Comparison of ENCODE assay signal across 13 cellular contexts in genomic region chr1:26374361-26374760, GRCh38. TPM values are rescaled to one million over a fixed set of nuclear protein-coding genes. Genes with fewer than 3 reads are reported as not detected.
DNase-seq lines count a peak whose midpoint lies in the region; ATAC-seq, FAIRE-seq and TF ChIP-seq lines count a peak whose summit lies in the region.
"Not testable (repeated sequence)": the region's sequence is repeated elsewhere in the genome, so short reads cannot be mapped to it uniquely, and the experiment has no call there.
"Had no signal": no experiment of that assay in that cellular context is flagged by ENCODE, and none has a peak within 500 bp of the region (broad histone marks: within the 10 kb centered on the region; RNA-seq: fewer than 3 reads in every experiment).

No MANE protein-coding gene starts in this region.

- not testable (repeated sequence) for H3K27ac ChIP-seq in keratinocyte (ENCODE audit: control insufficient read depth, insufficient read depth, low read length)

- peak; percentile 69 for FAIRE-seq in GM12892 (lab: Jason Lieb, UNC)
- FAIRE-seq in keratinocyte (lab: Jason Lieb, UNC): peak; percentile 72

- not testable (repeated sequence) for H3K27me3 Mint-ChIP-seq in T-helper 17 cell; activated T-cell treated with anti-CD3 and anti-CD28 coated beads, Interleukin-2, amount 50 U/mL, for 4 hours (ENCODE audit: low read depth); activated naive CD8-positive, alpha-beta T cell treated with anti-CD3 and anti-CD28 coated beads, Interleukin-2, amount 50 U/mL, for 24 hours; stimulated activated memory B cell treated with anti-CD40 and anti-IgM and Interleukin-4, amounts not matched to agents 10 μg/mL and 1 μg/mL and 100 μg/mL, for 72 hours

- TF ChIP-seq POLR2A in GM12892 (IDR thresholded peaks at IDR 0.05; ENCODE audit: low read depth, low read length): not testable (repeated sequence)

- H3K36me3 Mint-ChIP-seq in T-helper 17 cell (ENCODE audit: low read depth); activated T-cell treated with anti-CD3 and anti-CD28 coated beads, Interleukin-2, amount 50 U/mL, for 4 hours (ENCODE audit: insufficient read depth); activated naive CD8-positive, alpha-beta T cell treated with anti-CD3 and anti-CD28 coated beads, Interleukin-2, amount 50 U/mL, for 24 hours (ENCODE audit: low read depth); stimulated activated memory B cell treated with anti-CD40 and anti-IgM and Interleukin-4, amounts not matched to agents 10 μg/mL and 1 μg/mL and 100 μg/mL, for 72 hours: not testable (repeated sequence)

- peaks cover 30% of the 10 kb centered on the region for H3K4me1 ChIP-seq in keratinocyte (ENCODE audit: control insufficient read depth, extremely low read depth, insufficient read depth, low read length)

- H4K20me1 ChIP-seq in keratinocyte (ENCODE audit: control insufficient read depth, extremely low read depth, insufficient read depth, low read length): not testable (repeated sequence)

- dilution Hi-C loops in keratinocyte (cut with MboI; ENCODE audit: extremely low pct_ligation_motif_present, low sequenced_read_pairs): not testable (repeated sequence)

- not testable (repeated sequence) for H3K4me3 ChIP-seq in keratinocyte (ENCODE audit: control insufficient read depth in 2 of 3, extremely low read depth in 1 of 3, insufficient read depth in 2 of 3, low read depth in 1 of 3, low read length in 3 of 3)

- peaks cover 82% of the 10 kb centered on the region for H3K4me1 Mint-ChIP-seq in T-helper 17 cell
- H3K4me1 Mint-ChIP-seq in activated T-cell treated with anti-CD3 and anti-CD28 coated beads, Interleukin-2, amount 50 U/mL, for 4 hours (ENCODE audit: low read depth): peaks cover 96% of the 10 kb centered on the region
- H3K4me1 Mint-ChIP-seq in activated naive CD8-positive, alpha-beta T cell treated with anti-CD3 and anti-CD28 coated beads, Interleukin-2, amount 50 U/mL, for 24 hours: peaks cover 96% of the 10 kb centered on the region
- peaks cover 45% of the 10 kb centered on the region for H3K4me1 Mint-ChIP-seq in stimulated activated memory B cell treated with anti-CD40 and anti-IgM and Interleukin-4, amounts not matched to agents 10 μg/mL and 1 μg/mL and 100 μg/mL, for 72 hours

- H2AFZ ChIP-seq in keratinocyte (ENCODE audit: control insufficient read depth, low read length): not testable (repeated sequence)

- not testable (repeated sequence) for TF ChIP-seq CTCF in keratinocyte (optimal IDR thresholded peaks at IDR 0.05 in 1 of 3, IDR thresholded peaks at IDR 0.05 in 1 of 3, conservative IDR thresholded peaks at IDR 0.05 in 1 of 3; ENCODE audit: extremely low read depth in 1 of 3, insufficient read depth in 2 of 3, low read length in 3 of 3)

- ATAC-seq in T-helper 17 cell; activated T-cell treated with anti-CD3 and anti-CD28 coated beads, Interleukin-2, amount 50 U/mL, for 4 hours; activated naive CD8-positive, alpha-beta T cell treated with anti-CD3 and anti-CD28 coated beads, Interleukin-2, amount 50 U/mL, for 24 hours; stimulated activated memory B cell treated with anti-CD40 and anti-IgM and Interleukin-4, amounts not matched to agents 10 μg/mL and 1 μg/mL and 100 μg/mL, for 72 hours: not testable (repeated sequence)

- H3K36me3 ChIP-seq in keratinocyte (ENCODE audit: control insufficient read depth in 2 of 2, extremely low read depth in 1 of 2, insufficient read depth in 2 of 2, low read length in 2 of 2): not testable (repeated sequence)

- H3K9ac ChIP-seq in keratinocyte (ENCODE audit: control insufficient read depth, extremely low read depth, insufficient read depth, low read length): not testable (repeated sequence)

- not testable (repeated sequence) for H3K27me3 ChIP-seq in keratinocyte (ENCODE audit: control insufficient read depth, extremely low read depth, insufficient read depth, low read length)

- not testable (repeated sequence) for H3K9me3 Mint-ChIP-seq in activated T-cell treated with anti-CD3 and anti-CD28 coated beads, Interleukin-2, amount 50 U/mL, for 4 hours; activated naive CD8-positive, alpha-beta T cell treated with anti-CD3 and anti-CD28 coated beads, Interleukin-2, amount 50 U/mL, for 24 hours; stimulated activated memory B cell treated with anti-CD40 and anti-IgM and Interleukin-4, amounts not matched to agents 10 μg/mL and 1 μg/mL and 100 μg/mL, for 72 hours

- H3K4me3 Mint-ChIP-seq in T-helper 17 cell: peak overlapping the region; percentile 81
- peak overlapping the region; percentile 45 for H3K4me3 Mint-ChIP-seq in activated T-cell treated with anti-CD3 and anti-CD28 coated beads, Interleukin-2, amount 50 U/mL, for 4 hours
- peak overlapping the region; percentile 50 for H3K4me3 Mint-ChIP-seq in activated naive CD8-positive, alpha-beta T cell treated with anti-CD3 and anti-CD28 coated beads, Interleukin-2, amount 50 U/mL, for 24 hours
- not testable (repeated sequence) for H3K4me3 Mint-ChIP-seq in stimulated activated memory B cell treated with anti-CD40 and anti-IgM and Interleukin-4, amounts not matched to agents 10 μg/mL and 1 μg/mL and 100 μg/mL, for 72 hours

- DNase-seq in GM12892 (ENCODE audit: insufficient read length); T-helper 17 cell; activated T-cell treated with anti-CD3 and anti-CD28 coated beads, Interleukin-2, amount 50 U/mL, for 4 hours; activated naive CD8-positive, alpha-beta T cell treated with anti-CD3 and anti-CD28 coated beads, Interleukin-2, amount 50 U/mL, for 24 hours; keratinocyte (ENCODE audit: low read depth, low spot score): not testable (repeated sequence)

- H3K9me3 ChIP-seq in T-helper 17 cell (ENCODE audit: control insufficient read depth, low read length, poor library complexity, severe bottlenecking); keratinocyte (ENCODE audit: control insufficient read depth, low read depth, low read length): not testable (repeated sequence)

- H3K9me1 ChIP-seq in keratinocyte (ENCODE audit: control insufficient read depth, extremely low read depth, insufficient read depth, low read length): not testable (repeated sequence)

- not testable (repeated sequence) for H3K4me2 ChIP-seq in keratinocyte (ENCODE audit: control insufficient read depth, extremely low read depth, insufficient read depth, low read depth, low read length)

- peak overlapping the region; percentile 92 for H3K27ac Mint-ChIP-seq in T-helper 17 cell
- H3K27ac Mint-ChIP-seq in activated naive CD8-positive, alpha-beta T cell treated with anti-CD3 and anti-CD28 coated beads, Interleukin-2, amount 50 U/mL, for 24 hours: peak overlapping the region; percentile 63
- H3K27ac Mint-ChIP-seq in stimulated activated memory B cell treated with anti-CD40 and anti-IgM and Interleukin-4, amounts not matched to agents 10 μg/mL and 1 μg/mL and 100 μg/mL, for 72 hours: peak overlapping the region; percentile 58

- not testable (repeated sequence) for H3K79me2 ChIP-seq in keratinocyte (ENCODE audit: control insufficient read depth, insufficient read depth, low read length)

RNA-seq across cellular contexts. Expression of gene ZNF683, which starts 1.8 kb away (rescaled TPM):
- polyA plus RNA-seq in GM12892 (2012; ENCODE audit: missing spikeins): not detected
- total RNA-seq in T-helper 17 cell: not detected
- total RNA-seq in activated T-cell treated with anti-CD3 and anti-CD28 coated beads, Interleukin-2, amount 50 U/mL, for 4 hours: under 1 TPM; 0.11 to 0.30 (median 0.13) TPM
- polyA plus RNA-seq in keratinocyte: not detected in 3 replicates
- polyA plus RNA-seq in keratinocyte (2011; ENCODE audit: low read depth): not detected
- not detected in 2 replicates for polyA plus RNA-seq in keratinocyte (2011; cell fraction: cytosol; rRNA removed)
- polyA plus RNA-seq in keratinocyte (2011; cell fraction: nucleus; rRNA removed): not detected in 2 replicates
- polyA plus RNA-seq in keratinocyte (2012; ENCODE audit: low replicate concordance): not detected in 2 replicates
- polyA minus RNA-seq in keratinocyte: not detected in 3 replicates
- polyA minus RNA-seq in keratinocyte (2011; cell fraction: cytosol; rRNA and poly(A)+ RNA removed): not detected
- not detected in 2 replicates for polyA minus RNA-seq in keratinocyte (2011; cell fraction: nucleus; rRNA and poly(A)+ RNA removed)
- total RNA-seq: H7, posterior vena cava, tibial nerve had no signal

RNA-seq across cellular contexts. Expression of gene CRYBG2, which starts 20.4 kb away (rescaled TPM):
- not detected for polyA plus RNA-seq in GM12892 (2012; ENCODE audit: missing spikeins)
- total RNA-seq in T-helper 17 cell: 1 to 10 TPM; 1.2 to 2.9 TPM
- total RNA-seq in activated T-cell treated with anti-CD3 and anti-CD28 coated beads, Interleukin-2, amount 50 U/mL, for 4 hours: under 1 TPM; 0.16 to 0.45 (median 0.30) TPM
- 6.0 to 15.5 TPM (median 7.9 TPM) in 3 replicates for polyA plus RNA-seq in keratinocyte
- 27.9 TPM for polyA plus RNA-seq in keratinocyte (2011; ENCODE audit: low read depth)
- 3.1 and 7.3 TPM in 2 replicates for polyA plus RNA-seq in keratinocyte (2011; cell fraction: cytosol; rRNA removed)
- 28.6 and 33.8 TPM in 2 replicates for polyA plus RNA-seq in keratinocyte (2011; cell fraction: nucleus; rRNA removed)
- 12.0 and 50.5 TPM in 2 replicates for polyA plus RNA-seq in keratinocyte (2012; ENCODE audit: low replicate concordance)
- polyA minus RNA-seq in keratinocyte: 11.2 to 30.9 TPM (median 17.2 TPM) in 3 replicates
- 20.1 TPM for polyA minus RNA-seq in keratinocyte (2011; cell fraction: cytosol; rRNA and poly(A)+ RNA removed)
- 27.2 and 40.2 TPM in 2 replicates for polyA minus RNA-seq in keratinocyte (2011; cell fraction: nucleus; rRNA and poly(A)+ RNA removed)

RNA-seq across cellular contexts. Expression of gene LIN28A, which starts 36.3 kb away (rescaled TPM):
- polyA plus RNA-seq in GM12892 (2012; ENCODE audit: missing spikeins): not detected
- not detected for total RNA-seq in T-helper 17 cell
- under 1 TPM; 0.37 to 0.57 (median 0.46) TPM for total RNA-seq in activated T-cell treated with anti-CD3 and anti-CD28 coated beads, Interleukin-2, amount 50 U/mL, for 4 hours
- 0.03 TPM in 1 of 3 replicates, not detected in the others for polyA plus RNA-seq in keratinocyte
- polyA plus RNA-seq in keratinocyte (2011; ENCODE audit: low read depth): not detected
- not detected in 2 replicates for polyA plus RNA-seq in keratinocyte (2011; cell fraction: cytosol; rRNA removed)
- polyA plus RNA-seq in keratinocyte (2011; cell fraction: nucleus; rRNA removed): not detected in 2 replicates
- not detected in 2 replicates for polyA plus RNA-seq in keratinocyte (2012; ENCODE audit: low replicate concordance)
- polyA minus RNA-seq in keratinocyte: 0.16 to 0.22 TPM in 2 of 3 replicates, not detected in the other
- polyA minus RNA-seq in keratinocyte (2011; cell fraction: cytosol; rRNA and poly(A)+ RNA removed): not detected
- not detected in 2 replicates for polyA minus RNA-seq in keratinocyte (2011; cell fraction: nucleus; rRNA and poly(A)+ RNA removed)
- total RNA-seq: dorsolateral prefrontal cortex; lower lobe of right lung; mucosa of descending colon; posterior vena cava; T-helper 2 cell treated with Interferon-gamma antibody and Interleukin-4, amounts not matched to agents 100 ng/mL and 5 ng/mL, for 36 hours; tibial nerve had no signal

RNA-seq across cellular contexts. Expression of gene CD52, which starts 56.6 kb away (rescaled TPM):
- 952 TPM for polyA plus RNA-seq in GM12892 (2012; ENCODE audit: missing spikeins)
- total RNA-seq in T-helper 17 cell: 1,000 to 10,000 TPM; 1,152 to 1,411 TPM
- 10 to 100 TPM; 82.3 to 99.4 (median 93.8) TPM for total RNA-seq in activated T-cell treated with anti-CD3 and anti-CD28 coated beads, Interleukin-2, amount 50 U/mL, for 4 hours
- 0.22 to 0.27 TPM in 2 of 3 replicates, not detected in the other for polyA plus RNA-seq in keratinocyte
- not detected for polyA plus RNA-seq in keratinocyte (2011; ENCODE audit: low read depth)
- polyA plus RNA-seq in keratinocyte (2011; cell fraction: cytosol; rRNA removed): not detected in 2 replicates
- not detected in 2 replicates for polyA plus RNA-seq in keratinocyte (2011; cell fraction: nucleus; rRNA removed)
- 0.69 TPM in 1 of 2 replicates, not detected in the other for polyA plus RNA-seq in keratinocyte (2012; ENCODE audit: low replicate concordance)
- polyA minus RNA-seq in keratinocyte: 1.5 TPM in 1 of 3 replicates, not detected in the others
- not detected for polyA minus RNA-seq in keratinocyte (2011; cell fraction: cytosol; rRNA and poly(A)+ RNA removed)
- polyA minus RNA-seq in keratinocyte (2011; cell fraction: nucleus; rRNA and poly(A)+ RNA removed): not detected in 2 replicates

RNA-seq across cellular contexts. Expression of gene DHDDS, which starts 57.8 kb away (rescaled TPM):
- polyA plus RNA-seq in GM12892 (2012; ENCODE audit: missing spikeins): 26.1 TPM
- total RNA-seq in T-helper 17 cell: 10 to 100 TPM; 32.4 to 38.8 TPM
- total RNA-seq in activated T-cell treated with anti-CD3 and anti-CD28 coated beads, Interleukin-2, amount 50 U/mL, for 4 hours: 10 to 100 TPM; 59.7 to 68.8 (median 60.1) TPM
- polyA plus RNA-seq in keratinocyte: 39.5 to 56.5 TPM (median 41.2 TPM) in 3 replicates
- 37.9 TPM for polyA plus RNA-seq in keratinocyte (2011; ENCODE audit: low read depth)
- polyA plus RNA-seq in keratinocyte (2011; cell fraction: cytosol; rRNA removed): 31.3 and 36.1 TPM in 2 replicates
- 74.9 and 81.9 TPM in 2 replicates for polyA plus RNA-seq in keratinocyte (2011; cell fraction: nucleus; rRNA removed)
- polyA plus RNA-seq in keratinocyte (2012; ENCODE audit: low replicate concordance): 28.7 and 41.6 TPM in 2 replicates
- polyA minus RNA-seq in keratinocyte: 33.5 to 46.8 TPM (median 39.8 TPM) in 3 replicates
- polyA minus RNA-seq in keratinocyte (2011; cell fraction: cytosol; rRNA and poly(A)+ RNA removed): 33.0 TPM
- 27.5 and 48.2 TPM in 2 replicates for polyA minus RNA-seq in keratinocyte (2011; cell fraction: nucleus; rRNA and poly(A)+ RNA removed)
